In the genomic region with DNA sequence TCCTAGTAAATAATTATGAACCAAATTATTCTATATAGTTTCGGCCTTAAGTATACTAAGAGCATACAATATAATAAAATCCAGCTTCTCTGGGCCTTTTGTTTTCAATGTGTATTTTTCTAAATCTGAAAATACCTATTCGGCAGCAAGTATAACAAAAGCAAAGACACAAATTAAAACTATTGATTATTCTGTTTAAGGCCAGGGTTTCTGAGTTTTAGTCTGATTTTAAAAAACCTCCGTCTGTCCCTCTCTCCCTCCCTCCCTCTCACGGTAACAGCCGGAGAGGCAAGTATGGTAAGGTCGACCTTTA, we compare ENCODE assay signal across 7 cellular contexts. TPM values are rescaled to one million over a fixed set of nuclear protein-coding genes. Genes with fewer than 3 reads are reported as not detected.
DNase-seq lines count a peak whose midpoint lies in the region; ATAC-seq lines count a peak whose summit lies in the region.

No MANE protein-coding gene starts in this region.

- no peak for ATAC-seq in activated T-helper 17 cell treated with anti-CD3 and anti-CD28 coated beads, Interleukin-2, amount 50 U/mL, for 72 hours (replicated peaks)
- ATAC-seq in stimulated activated naive CD8-positive, alpha-beta T cell treated with anti-CD3 and anti-CD28 coated beads, Interleukin-15, amount 100 ng/mL, for 72 hours: no peak

- H3K27ac ChIP-seq in HUES48 (ENCODE audit: low read depth, low read length): peak overlapping the region; percentile 90
- H3K27ac ChIP-seq in iPS-18a (ENCODE audit: low read length): peak overlapping the region; percentile 56

- peaks cover 43% of the 10 kb centered on the region for H3K36me3 Mint-ChIP-seq in activated T-helper 17 cell treated with anti-CD3 and anti-CD28 coated beads, Interleukin-2, amount 50 U/mL, for 72 hours (ENCODE audit: low read depth)

- no peaks in the 10 kb centered on the region for H3K9me3 ChIP-seq in HUES48 (ENCODE audit: control insufficient read depth, insufficient read depth, low read length)
- H3K9me3 ChIP-seq in iPS-18a (ENCODE audit: control insufficient read depth, low read depth, low read length): no peaks in the 10 kb centered on the region

- H3K4me1 Mint-ChIP-seq in activated T-helper 17 cell treated with anti-CD3 and anti-CD28 coated beads, Interleukin-2, amount 50 U/mL, for 72 hours: peaks cover 34% of the 10 kb centered on the region
- peaks cover 49% of the 10 kb centered on the region for H3K4me1 Mint-ChIP-seq in stimulated activated naive CD8-positive, alpha-beta T cell treated with anti-CD3 and anti-CD28 coated beads, Interleukin-15, amount 100 ng/mL, for 72 hours

- H3K27me3 Mint-ChIP-seq in activated T-helper 17 cell treated with anti-CD3 and anti-CD28 coated beads, Interleukin-2, amount 50 U/mL, for 72 hours: no peaks in the 10 kb centered on the region
- no peaks in the 10 kb centered on the region for H3K27me3 Mint-ChIP-seq in stimulated activated naive CD8-positive, alpha-beta T cell treated with anti-CD3 and anti-CD28 coated beads, Interleukin-15, amount 100 ng/mL, for 72 hours

- H3K27ac Mint-ChIP-seq in activated T-helper 17 cell treated with anti-CD3 and anti-CD28 coated beads, Interleukin-2, amount 50 U/mL, for 72 hours: peak overlapping the region; percentile 92
- H3K27ac Mint-ChIP-seq in stimulated activated naive CD8-positive, alpha-beta T cell treated with anti-CD3 and anti-CD28 coated beads, Interleukin-15, amount 100 ng/mL, for 72 hours: peak overlapping the region; percentile 96 to 97

- peaks cover 28% of the 10 kb centered on the region for H3K36me3 ChIP-seq in HUES48 (ENCODE audit: control insufficient read depth, insufficient read depth, low read length)
- H3K36me3 ChIP-seq in iPS-18a (ENCODE audit: control insufficient read depth, low read depth, low read length): peaks cover 23% of the 10 kb centered on the region

- H3K4me3 ChIP-seq in HUES48 (ENCODE audit: low read depth, low read length): peak overlapping the region; percentile 99
- peak overlapping the region; percentile 100 for H3K4me3 ChIP-seq in iPS-18a (ENCODE audit: low read length)

- H3K4me1 ChIP-seq in HUES48 (ENCODE audit: control insufficient read depth, insufficient read depth, low read length) (peaks cover 19% of the 10 kb centered on the region), iPS-18a (ENCODE audit: control insufficient read depth, low read depth, low read length) (peaks cover 12% of the 10 kb centered on the region)

- peak overlapping the region; percentile 69 for H3K9ac ChIP-seq in HUES48 (ENCODE audit: low read depth, low read length)
- H3K9ac ChIP-seq in iPS-18a (ENCODE audit: low read length): peak overlapping the region; percentile 87

- peak overlapping the region; percentile 90 for H3K4me3 Mint-ChIP-seq in activated T-helper 17 cell treated with anti-CD3 and anti-CD28 coated beads, Interleukin-2, amount 50 U/mL, for 72 hours
- peak overlapping the region; percentile 88 to 99 for H3K4me3 Mint-ChIP-seq in stimulated activated naive CD8-positive, alpha-beta T cell treated with anti-CD3 and anti-CD28 coated beads, Interleukin-15, amount 100 ng/mL, for 72 hours

- no peaks in the 10 kb centered on the region for H3K9me3 Mint-ChIP-seq in activated T-helper 17 cell treated with anti-CD3 and anti-CD28 coated beads, Interleukin-2, amount 50 U/mL, for 72 hours
- H3K9me3 Mint-ChIP-seq in stimulated activated naive CD8-positive, alpha-beta T cell treated with anti-CD3 and anti-CD28 coated beads, Interleukin-15, amount 100 ng/mL, for 72 hours: no peaks in the 10 kb centered on the region

- DNase-seq in stimulated activated naive CD8-positive, alpha-beta T cell treated with anti-CD3 and anti-CD28 coated beads, Interleukin-15, amount 100 ng/mL, for 72 hours: no peak
- DNase-seq in NCI-H1417 treated with DMSO at 0.1 percent for 48 hours (lab: John Stamatoyannopoulos, UW) (no peak), NCI-H1930 (lab: John Stamatoyannopoulos, UW) (no peak), superior temporal gyrus (ENCODE audit: extremely low spot score) (no peak)

- no peaks in the 10 kb centered on the region for H3K27me3 ChIP-seq in HUES48 (ENCODE audit: control insufficient read depth, insufficient read depth, low read length)
- H3K27me3 ChIP-seq in iPS-18a (ENCODE audit: control insufficient read depth, insufficient read depth, low read length): no peaks in the 10 kb centered on the region

RNA-seq across cellular contexts. Expression of gene TOB1, which starts 1.5 kb away (rescaled TPM):
- total RNA-seq in activated T-helper 17 cell treated with anti-CD3 and anti-CD28 coated beads, Interleukin-2, amount 50 U/mL, for 72 hours: 10 to 100 TPM; 33.1 to 40.8 TPM

RNA-seq across cellular contexts. Expression of gene WFIKKN2, which starts 29.3 kb away (rescaled TPM):
- not detected for total RNA-seq in activated T-helper 17 cell treated with anti-CD3 and anti-CD28 coated beads, Interleukin-2, amount 50 U/mL, for 72 hours
